9 cellular contexts compared by ENCODE assay signal in the genomic region with DNA sequence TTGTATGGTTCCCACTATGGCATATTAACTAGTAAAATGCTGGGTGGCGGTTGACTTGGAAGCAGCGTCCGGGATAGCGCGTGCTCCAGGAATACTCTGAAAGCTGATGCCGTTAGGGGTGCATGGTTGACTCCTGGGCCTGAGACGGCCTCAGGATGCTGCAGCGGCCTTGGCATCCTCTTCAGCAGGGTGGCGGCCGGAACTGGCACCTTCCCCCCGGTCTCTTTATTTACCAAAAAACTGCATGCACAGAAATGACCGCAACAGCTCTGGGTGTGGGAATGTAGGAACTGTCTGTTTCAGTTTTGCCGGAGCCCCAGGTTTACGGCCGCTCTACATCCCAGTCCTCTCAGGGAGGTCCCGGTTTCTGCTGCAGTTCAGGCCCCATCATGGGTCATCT. TPM values are rescaled to one million over a fixed set of nuclear protein-coding genes. Genes with fewer than 3 reads are reported as not detected.
DNase-seq lines count a peak whose midpoint lies in the region; ATAC-seq and TF ChIP-seq lines count a peak whose summit lies in the region.
"Had no signal": no experiment of that assay in that cellular context is flagged by ENCODE, and none has a peak within 500 bp of the region (broad histone marks: within the 10 kb centered on the region; RNA-seq: fewer than 3 reads in every experiment).

No MANE protein-coding gene starts in this region.

- ATAC-seq in HG03432 (IDR thresholded peaks at IDR 0.05; ENCODE audit: unreplicated experiment): no peak

- intact Hi-C loops in ovary (cut with DNase I): no loop called here

- peaks cover 27 to 29% of the 10 kb centered on the region in 2 donors for H3K4me1 ChIP-seq in duodenal mucosa (ENCODE audit: control insufficient read depth in 1 of 2, insufficient read depth in 2 of 2, low read length in 2 of 2)
- H3K4me1 ChIP-seq in ovary (ENCODE audit: insufficient read depth): peaks cover 6% of the 10 kb centered on the region

- H3K9me3 ChIP-seq in duodenal mucosa (ENCODE audit: control insufficient read depth in 1 of 2, low read length in 2 of 2): no peaks in the 10 kb centered on the region
- H3K9me3 ChIP-seq in ovary: no peaks in the 10 kb centered on the region

- TF ChIP-seq CTCF in ovary (IDR thresholded peaks at IDR 0.05): no peak

- peak overlapping the region in 1 of 2 donors; percentile 38 for H3K4me3 ChIP-seq in duodenal mucosa (ENCODE audit: low read depth in 1 of 2, low read length in 2 of 2)
- H3K4me3 ChIP-seq in ovary: no peak overlapping the region

- H3K36me3 ChIP-seq in duodenal mucosa (ENCODE audit: control insufficient read depth in 1 of 2, insufficient read depth in 2 of 2, low read length in 2 of 2): peaks cover 4 to 25% of the 10 kb centered on the region in 2 donors
- no peaks in the 10 kb centered on the region for H3K36me3 ChIP-seq in ovary

- no peak for TF ChIP-seq POLR2A in ovary (IDR thresholded peaks at IDR 0.05)

- no peak overlapping the region for H3K9ac ChIP-seq in duodenal mucosa (ENCODE audit: low read depth in 1 of 2, low read length in 2 of 2)

- 24 to 48% (median 42%) methylated on average over 16 of the region's 16 CpGs for WGBS in ovary, 3 donors

- H3K27me3 ChIP-seq in duodenal mucosa (ENCODE audit: control insufficient read depth in 1 of 2, insufficient read depth in 2 of 2, low read length in 2 of 2) (no peaks in the 10 kb centered on the region), ovary (no peaks in the 10 kb centered on the region)

- DNase-seq in CD1c-positive myeloid dendritic cell (ENCODE audit: extremely low spot score) (peak; percentile 16), RPMI8226 (peak; percentile 36), ovary (no peak), DMS 273 (lab: John Stamatoyannopoulos, UW; ENCODE audit: unreplicated experiment) (no peak), NCI-H2227 (lab: John Stamatoyannopoulos, UW; ENCODE audit: unreplicated experiment) (no peak)
- DNase-seq in NK-92 treated with Interleukin-12 subunit alpha and Interleukin-12 subunit beta, amount 100 ng/mL, for 24 hours (lab: John Stamatoyannopoulos, UW): no peak

- peak overlapping the region; percentile 28 for H3K27ac ChIP-seq in duodenal mucosa (ENCODE audit: low read depth, low read length)
- H3K27ac ChIP-seq in ovary: peak overlapping the region; percentile 3 to 54
- H3K27ac ChIP-seq: VCaP had no signal

- no peak for TF ChIP-seq EP300 in ovary (IDR thresholded peaks at IDR 0.05)

RNA-seq across cellular contexts. Expression of a gene that starts 28.8 kb away (rescaled TPM):
- total RNA-seq in ovary: 10 to 100 TPM; 12.4 to 43.4 (median 23.1) TPM
- 10 to 100 TPM; 19.6 to 74.9 TPM for polyA plus RNA-seq in ovary

Comparison
In these comparisons a context has a peak if more than half of its experiments do, and no peak if none do; other contexts are left out.
1. DNase-seq: peak in CD1c-positive myeloid dendritic cell (single experiment) and RPMI8226 (single experiment); none in ovary (0 of 5), NK-92 treated with Interleukin-12 subunit alpha and Interleukin-12 subunit beta, amount 100 ng/mL, for 24 hours (single experiment), DMS 273 (single experiment) and NCI-H2227 (single experiment).